ENCODE assay signal across 19 cellular contexts in the genomic region with DNA sequence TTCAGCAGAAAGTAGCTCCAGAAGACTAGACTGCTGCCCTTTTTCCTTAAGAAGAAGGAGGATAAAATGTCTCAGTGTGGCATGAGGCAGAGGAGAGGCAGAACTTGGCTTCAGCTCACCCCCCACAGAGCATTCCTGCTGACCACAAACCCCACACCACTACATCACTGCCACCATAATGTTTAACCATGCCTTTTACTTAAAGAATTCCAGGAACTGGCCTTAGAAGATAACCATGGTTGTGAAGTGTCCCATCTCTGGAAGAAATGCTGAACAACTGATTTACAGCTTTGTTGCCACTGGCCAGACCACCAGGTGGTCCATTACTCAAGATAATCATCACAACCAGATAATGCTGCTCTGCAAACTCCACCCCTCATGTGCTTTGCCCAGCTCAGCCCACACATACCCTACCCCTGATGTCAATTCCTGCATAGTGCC.
DNase-seq lines count a peak whose midpoint lies in the region; ATAC-seq and TF ChIP-seq lines count a peak whose summit lies in the region.
"Had no signal": no experiment of that assay in that cellular context is flagged by ENCODE, and none has a peak within 500 bp of the region (broad histone marks: within the 10 kb centered on the region; RNA-seq: fewer than 3 reads in every experiment).

No MANE protein-coding gene starts in this region.

- ATAC-seq in HG02571 (IDR thresholded peaks at IDR 0.05; ENCODE audit: unreplicated experiment) = no peak
- ATAC-seq: activated naive CD8-positive, alpha-beta T cell treated with anti-CD3 and anti-CD28 coated beads, Interleukin-2, amount 50 U/mL, for 24 hours; psoas muscle had no signal

- in situ Hi-C loops in Caki2 (cut with HindIII; ENCODE audit: low pct_unique_long_range_greater_than_20kb, low sequenced_read_pairs) = no loop called here

- no peaks in the 10 kb centered on the region for H3K36me3 Mint-ChIP-seq in nephron (ENCODE audit: low read depth)

- peak; percentile 97 for DNase-seq in Caki2 (ENCODE audit: low read depth)
- peak; percentile 34 for DNase-seq in LHCN-M2 (ENCODE audit: low read depth)
- DNase-seq in astrocyte of the hippocampus (ENCODE audit: low read depth, low spot score) = peak; percentile 89
- no peak for DNase-seq in stimulated activated CD8-positive, alpha-beta memory T cell treated with anti-CD3 and anti-CD28 coated beads, Interleukin-4, amount 100 ng/mL, for 48 hours
- no peak for DNase-seq in SJCRH30
- DNase-seq in uterus = no peak
- DNase-seq: activated naive CD8-positive, alpha-beta T cell treated with anti-CD3 and anti-CD28 coated beads, Interleukin-2, amount 50 U/mL, for 24 hours; activated T-cell treated with anti-CD3 and anti-CD28 coated beads for 4 hours; DND-41; esophagus squamous epithelium; MM.1S; NCI-H2171 treated with DMSO at 0.1 percent for 48 hours; psoas muscle; stimulated activated CD4-positive, alpha-beta T cell treated with anti-CD3 and anti-CD28 coated beads, Interleukin-2, amount 100 ng/mL, for 24 hours; upper lobe of left lung had no signal

- intact Hi-C loops in uterus (cut with DNase I; ENCODE audit: low total_unique reads) = no loop called here

- peak overlapping the region in 2 of 3 experiments; percentile 14 to 39 for H3K27ac Mint-ChIP-seq in nephron
- H3K27ac Mint-ChIP-seq: activated naive CD8-positive, alpha-beta T cell treated with anti-CD3 and anti-CD28 coated beads, Interleukin-2, amount 50 U/mL, for 24 hours had no signal

- H3K4me1 ChIP-seq in SJCRH30 = no peaks in the 10 kb centered on the region
- H3K4me1 ChIP-seq in uterus = no peaks in the 10 kb centered on the region
- H3K4me1 ChIP-seq: BLaER1, esophagus squamous epithelium, psoas muscle, upper lobe of left lung had no signal

- H3K4me3 ChIP-seq in SJCRH30 (no peak overlapping the region), uterus (no peak overlapping the region)
- H3K4me3 ChIP-seq: BLaER1, coronary artery, esophagus squamous epithelium, psoas muscle, upper lobe of left lung had no signal

- H3K9me3 ChIP-seq in SJCRH30 (replicated peaks) (no peaks in the 10 kb centered on the region), uterus (no peaks in the 10 kb centered on the region)
- H3K9me3 ChIP-seq: esophagus squamous epithelium, psoas muscle, upper lobe of left lung had no signal

- no peaks in the 10 kb centered on the region for H3K4me1 Mint-ChIP-seq in nephron
- H3K4me1 Mint-ChIP-seq: activated naive CD8-positive, alpha-beta T cell treated with anti-CD3 and anti-CD28 coated beads, Interleukin-2, amount 50 U/mL, for 24 hours had no signal

- no peaks in the 10 kb centered on the region for H3K27me3 Mint-ChIP-seq in nephron (ENCODE audit: low read depth)

- TF ChIP-seq CTCF in nephron (IDR thresholded peaks at IDR 0.05; ENCODE audit: unreplicated experiment in 3 of 3) = no peak
- no peak for TF ChIP-seq CTCF in uterus (IDR thresholded peaks at IDR 0.05)

- H3K27ac ChIP-seq in SJCRH30 (no peak overlapping the region), uterus (no peak overlapping the region)
- H3K27ac ChIP-seq: BLaER1, coronary artery, esophagus squamous epithelium, psoas muscle, upper lobe of left lung had no signal

- H3K36me3 ChIP-seq in SJCRH30 = no peaks in the 10 kb centered on the region
- no peaks in the 10 kb centered on the region for H3K36me3 ChIP-seq in uterus
- H3K36me3 ChIP-seq: BLaER1, esophagus squamous epithelium, upper lobe of left lung had no signal

- peaks cover under 1% of the 10 kb centered on the region for H3K9me3 Mint-ChIP-seq in nephron
- H3K9me3 Mint-ChIP-seq: activated naive CD8-positive, alpha-beta T cell treated with anti-CD3 and anti-CD28 coated beads, Interleukin-2, amount 50 U/mL, for 24 hours had no signal

- TF ChIP-seq POLR2A in uterus (IDR thresholded peaks at IDR 0.05) = no peak

- no peak overlapping the region for H3K4me3 Mint-ChIP-seq in nephron
- H3K4me3 Mint-ChIP-seq: activated naive CD8-positive, alpha-beta T cell treated with anti-CD3 and anti-CD28 coated beads, Interleukin-2, amount 50 U/mL, for 24 hours had no signal

- H3K27me3 ChIP-seq in SJCRH30 (no peaks in the 10 kb centered on the region), uterus (no peaks in the 10 kb centered on the region)
- H3K27me3 ChIP-seq: BLaER1, upper lobe of left lung had no signal

Comparison
In these comparisons a context has a peak if more than half of its experiments do, and no peak if none do; other contexts are left out.
1. DNase-seq: peak in Caki2 (single experiment), LHCN-M2 (single experiment) and astrocyte of the hippocampus (single experiment); none in stimulated activated CD8-positive, alpha-beta memory T cell treated with anti-CD3 and anti-CD28 coated beads, Interleukin-4, amount 100 ng/mL, for 48 hours (single experiment), SJCRH30 (0 of 2) and uterus (0 of 2).